In the genomic region with DNA sequence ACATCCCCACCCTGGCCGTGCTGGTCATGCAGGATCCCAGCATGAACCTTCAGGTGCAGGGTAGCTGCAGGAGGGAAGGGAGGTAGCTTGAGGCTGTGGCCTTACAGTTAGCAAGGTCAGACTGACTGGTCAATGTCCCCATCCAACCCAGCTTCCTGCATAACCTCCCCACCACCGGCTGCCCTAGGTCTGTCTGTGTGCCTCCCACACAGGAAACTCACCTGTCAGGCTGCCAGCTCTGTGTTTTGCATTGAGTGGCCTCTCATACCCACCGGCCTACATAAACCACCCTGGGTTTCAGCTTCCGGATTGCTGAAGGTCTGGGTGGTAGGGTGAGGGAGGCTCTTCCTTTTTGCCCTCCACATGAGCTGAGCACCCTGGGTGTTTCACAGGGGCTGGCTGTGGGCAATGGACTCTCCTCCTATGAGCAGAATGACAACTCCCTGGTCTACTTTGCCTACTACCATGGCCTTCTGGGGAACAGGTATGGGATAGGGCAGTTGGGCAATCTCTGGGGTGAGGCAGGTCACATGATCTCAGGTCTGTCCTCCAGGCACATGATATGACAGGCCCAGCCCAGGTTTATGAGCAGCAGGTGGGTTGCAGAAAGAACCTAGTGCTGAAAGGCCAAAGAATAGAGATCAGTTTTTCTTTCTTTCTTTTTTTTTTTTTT, we compare ENCODE assay signal across 12 cellular contexts. TPM values are rescaled to one million over a fixed set of nuclear protein-coding genes. Genes with fewer than 3 reads are reported as not detected.
DNase-seq lines count a peak whose midpoint lies in the region; ATAC-seq, FAIRE-seq and TF ChIP-seq lines count a peak whose summit lies in the region.
"Had no signal": no experiment of that assay in that cellular context is flagged by ENCODE, and none has a peak within 500 bp of the region (broad histone marks: within the 10 kb centered on the region; RNA-seq: fewer than 3 reads in every experiment).

No MANE protein-coding gene starts in this region.

- H3K9ac ChIP-seq in MM.1S (ENCODE audit: low read length) = peak overlapping the region; percentile 30; the same call in 1 of the 2 replicates
- no peak overlapping the region for H3K9ac ChIP-seq in GM12878 (ENCODE audit: control insufficient read depth, insufficient read depth, low read length)
- H3K9ac ChIP-seq: KMS-11 had no signal

- no peaks in the 10 kb centered on the region for H3K9me2 ChIP-seq in MM.1S (replicated peaks; ENCODE audit: insufficient read depth, low read length)

- BruUV-seq in Caco-2 (replicated peaks; lab: Mats Ljungman, UMichigan) (no TSS peak), GM12878 (replicated peaks; lab: Mats Ljungman, UMichigan) (TSS peak; percentile 56)

- no peaks in the 10 kb centered on the region for H3K9me3 Mint-ChIP-seq in Caco-2 (ENCODE audit: unreplicated experiment)
- H3K9me3 Mint-ChIP-seq in naive thymus-derived CD8-positive, alpha-beta T cell = no peaks in the 10 kb centered on the region

- CTCF ChIA-PET in Caco-2 (lab: Charles Lee) = interaction anchor here (1.4 to 4.3 kb wide), 4 partner anchors 12 to 77 kb away, joined by 3 to 49 read pairs (median 20); partner anchors contain the start of genes PCIF1 and ZSWIM1
- CTCF ChIA-PET in GM12878 (lab: Yijun Ruan, JAX) = interaction anchor here (1.0 to 1.2 kb wide), 2 partner anchors 68 to 77 kb away, joined by 3 to 4 read pairs; no protein-coding TSS in a partner anchor

- H3K79me2 ChIP-seq in MM.1S (ENCODE audit: low read length) = peaks cover 18% of the 10 kb centered on the region
- peaks cover 4% of the 10 kb centered on the region for H3K79me2 ChIP-seq in GM12878 (ENCODE audit: control insufficient read depth, insufficient read depth, low read length)

- H3K4me1 ChIP-seq in Caco-2 (peaks cover 8% of the 10 kb centered on the region), MM.1S (ENCODE audit: low read length) (peaks cover 14% of the 10 kb centered on the region), GM12878 (ENCODE audit: control insufficient read depth, insufficient read depth, low read length) (peaks cover 22% of the 10 kb centered on the region), HAP-1 (peaks cover 15% of the 10 kb centered on the region)

- WGBS in GM12878 (ENCODE audit: insufficient coverage, insufficient replicate concordance, low lambda C conversion rate, missing lambda C conversion rate) = 2% methylated on average over 4 of the region's 4 CpGs

- no peaks in the 10 kb centered on the region for H3K27me3 Mint-ChIP-seq in Caco-2 (ENCODE audit: insufficient read depth, unreplicated experiment)
- no peaks in the 10 kb centered on the region for H3K27me3 Mint-ChIP-seq in naive thymus-derived CD8-positive, alpha-beta T cell

- no peak for TF ChIP-seq EP300 in GM12878 (IDR thresholded peaks at IDR 0.05; ENCODE audit: borderline replicate concordance in 1 of 2, control insufficient read depth in 1 of 2, low read depth in 2 of 2, low read length in 2 of 2)

- peaks cover 21% of the 10 kb centered on the region for H3F3A ChIP-seq in MM.1S (ENCODE audit: insufficient read depth, low read length)

- H3K27me3 ChIP-seq in Caco-2 (replicated peaks; ENCODE audit: control insufficient read depth, insufficient read depth, low read length) = no peaks in the 10 kb centered on the region
- no peaks in the 10 kb centered on the region for H3K27me3 ChIP-seq in MM.1S (replicated peaks; ENCODE audit: insufficient read depth, low read length)
- H3K27me3 ChIP-seq in GM12878 (replicated peaks in 1 of 2; ENCODE audit: control insufficient read depth in 2 of 2, insufficient read depth in 2 of 2, low read length in 1 of 2) = no peaks in the 10 kb centered on the region
- no peaks in the 10 kb centered on the region for H3K27me3 ChIP-seq in HAP-1 (ENCODE audit: low read depth)
- H3K27me3 ChIP-seq: cardiac muscle cell, ovary had no signal

- H3K27ac ChIP-seq in MM.1S (ENCODE audit: low read length) = peak overlapping the region; percentile 71
- H3K27ac ChIP-seq in GM12878 (ENCODE audit: control insufficient read depth, insufficient read depth) = no peak overlapping the region
- H3K27ac ChIP-seq: cardiac muscle cell, KMS-11 had no signal

- peaks cover 13% of the 10 kb centered on the region for H3K36me3 ChIP-seq in Caco-2 (ENCODE audit: control insufficient read depth, insufficient read depth, low read length)
- H3K36me3 ChIP-seq in MM.1S (replicated peaks; ENCODE audit: insufficient read depth, low read length) = no peaks in the 10 kb centered on the region
- H3K36me3 ChIP-seq in GM12878 (ENCODE audit: control insufficient read depth in 2 of 2, insufficient read depth in 2 of 2, low read length in 1 of 2) = peaks cover 0 to 4% of the 10 kb centered on the region in 2 experiments; a peak in 2 of 4 replicates
- H3K36me3 ChIP-seq in HAP-1 (replicated peaks) = peaks cover 15% of the 10 kb centered on the region
- H3K36me3 ChIP-seq: ovary had no signal

- RAD21 ChIA-PET in GM12878 (lab: Charles Lee; ENCODE audit: unreplicated experiment) = interaction anchor here (3.4 kb wide), 1 partner anchor 18 kb away, joined by 13 read pairs; no protein-coding TSS in a partner anchor

- H3K4me1 Mint-ChIP-seq in Caco-2 (ENCODE audit: low read depth, unreplicated experiment) = peaks cover 36% of the 10 kb centered on the region
- peaks cover 13 to 40% (median 39%) of the 10 kb centered on the region in 4 donors for H3K4me1 Mint-ChIP-seq in naive thymus-derived CD8-positive, alpha-beta T cell

- peak overlapping the region; percentile 95 for H3K4me3 Mint-ChIP-seq in Caco-2 (ENCODE audit: unreplicated experiment)
- H3K4me3 Mint-ChIP-seq in naive thymus-derived CD8-positive, alpha-beta T cell = peak overlapping the region; percentile 92 to 96 (median 94)

- TF ChIP-seq POLR2A in GM12878 (IDR thresholded peaks at IDR 0.05; ENCODE audit: low read depth, low read length) = 0 out of 2 replicates have a peak, but pooled peaks have one; percentile 14

- H4K20me1 ChIP-seq in MM.1S (ENCODE audit: insufficient read depth, low read length) (no peaks in the 10 kb centered on the region), GM12878 (ENCODE audit: control insufficient read depth, insufficient read depth) (no peaks in the 10 kb centered on the region)

- intact Hi-C loops in Caco-2 (cut with micrococcal nuclease; ENCODE audit: unreplicated experiment) = loop anchor here (5.0 kb wide), 1 partner anchor 81 kb away; the partner anchor contains the start of gene UBE2C
- intact Hi-C loops in GM12878 (cut with micrococcal nuclease; ENCODE audit: unreplicated experiment) = loop anchor here (5.0 kb wide), 1 partner anchor 79 kb away; the partner anchor contains the start of gene ZNF335

- TF ChIP-seq CTCF in Caco-2 (IDR thresholded peaks at IDR 0.05; ENCODE audit: insufficient read depth in 1 of 2, low read depth in 1 of 2, low read length in 1 of 2, severe bottlenecking in 1 of 2, unreplicated experiment in 1 of 2) (no peak), MM.1S (IDR thresholded peaks at IDR 0.05; ENCODE audit: low read length) (no peak), GM12878 (IDR thresholded peaks at IDR 0.05 in 2 of 3, conservative IDR thresholded peaks at IDR 0.05 in 1 of 3; ENCODE audit: control insufficient read depth in 2 of 3, extremely low read depth in 1 of 3, insufficient read depth in 1 of 3, low read depth in 3 of 3, low read length in 3 of 3) (no peak)

- FAIRE-seq in GM12878 (lab: Jason Lieb, UNC) = no peak

- no peak for TF ChIP-seq RAD21 in GM12878 (IDR thresholded peaks at IDR 0.05; ENCODE audit: insufficient read depth, low read depth, low read length)

- peak overlapping the region; percentile 25 for H2AFZ ChIP-seq in MM.1S (ENCODE audit: low read length)
- H2AFZ ChIP-seq in GM12878 (ENCODE audit: control insufficient read depth, low read depth, low read length) = no peak overlapping the region

- SMC1A ChIA-PET in GM12878 (lab: Charles Lee; ENCODE audit: uncharacterized antibody, unreplicated experiment) = interaction anchor here (1.2 to 2.8 kb wide), 3 partner anchors 18 to 78 kb away, joined by 3 to 12 read pairs (median 3); partner anchors contain the start of gene PLTP

- no peaks in the 10 kb centered on the region for H3K9me3 ChIP-seq in Caco-2
- H3K9me3 ChIP-seq in MM.1S (replicated peaks; ENCODE audit: insufficient read depth, low read length) = no peaks in the 10 kb centered on the region
- H3K9me3 ChIP-seq in GM12878 (replicated peaks; ENCODE audit: control insufficient read depth, insufficient read depth, low read length) = no peaks in the 10 kb centered on the region
- no peaks in the 10 kb centered on the region for H3K9me3 ChIP-seq in HAP-1
- H3K9me3 ChIP-seq: ovary had no signal

- in situ Hi-C loops in GM12878 (cut with MboI) = no loop called here
- in situ Hi-C loops in HAP-1 (cut with MboI; ENCODE audit: low sequenced_read_pairs) = no loop called here

- peaks cover 75% of the 10 kb centered on the region for H3K36me3 Mint-ChIP-seq in Caco-2 (ENCODE audit: insufficient read depth, unreplicated experiment)
- H3K36me3 Mint-ChIP-seq in naive thymus-derived CD8-positive, alpha-beta T cell = peaks cover 0 to 33% (median 9%) of the 10 kb centered on the region in 3 donors

- POLR2A ChIA-PET in Caco-2 (lab: Charles Lee) (interaction anchor here (3.1 to 3.2 kb wide), 2 partner anchors 12 to 41 kb away, joined by 34 to 53 read pairs; partner anchors contain the start of genes PCIF1 and ZSWIM1), GM12878 (lab: Charles Lee) (interaction anchor here (0.6 to 2.4 kb wide), 4 partner anchors 10 to 77 kb away, joined by 3 to 9 read pairs (median 3); no protein-coding TSS in a partner anchor)
- POLR2A ChIA-PET in naive thymus-derived CD8-positive, alpha-beta T cell (lab: Charles Lee) = interaction anchor here (0.8 to 7.4 kb wide), 7 partner anchors 10 to 79 kb away, joined by 3 to 120 read pairs (median 5); partner anchors contain the start of genes ACOT8, PCIF1, ZNF335 and ZSWIM1

- peak overlapping the region; percentile 95 for H3K27ac Mint-ChIP-seq in Caco-2 (ENCODE audit: unreplicated experiment)
- peak overlapping the region; percentile 19 to 96 (median 84) for H3K27ac Mint-ChIP-seq in naive thymus-derived CD8-positive, alpha-beta T cell

- H3K4me3 ChIP-seq in Caco-2 (ENCODE audit: low read depth, low read length) = no peak overlapping the region
- peak overlapping the region; percentile 80; the same call in 1 of the 2 replicates for H3K4me3 ChIP-seq in MM.1S (ENCODE audit: low read length)
- no peak overlapping the region for H3K4me3 ChIP-seq in GM12878
- no peak overlapping the region for H3K4me3 ChIP-seq in HAP-1
- H3K4me3 ChIP-seq: ovary had no signal

- DNase-seq in Caco-2 = peak in 1 of 2 experiments; percentile 44
- peak; percentile 69 for DNase-seq in MM.1S
- no peak for DNase-seq in GM12878 (ENCODE audit: low read depth, low spot score)
- DNase-seq in naive thymus-derived CD8-positive, alpha-beta T cell = no peak
- no peak for DNase-seq in NCI-H2107 treated with DMSO at 0.1 percent for 48 hours (lab: John Stamatoyannopoulos, UW; ENCODE audit: unreplicated experiment)
- no peak for DNase-seq in HAP-1 (ENCODE audit: low spot score in 2 of 2)
- no peak for DNase-seq in stimulated activated CD4-positive, alpha-beta T cell treated with anti-CD3 and anti-CD28 coated beads, Interleukin-1b, Interleukin-23, amount 100 ng/mL, for 48 hours
- DNase-seq: hippocampal formation had no signal

- ATAC-seq in GM12878 (no peak), HG02759 (IDR thresholded peaks at IDR 0.05; ENCODE audit: unreplicated experiment) (no peak)
- ATAC-seq in naive thymus-derived CD8-positive, alpha-beta T cell = no peak

- H3K4me2 ChIP-seq in MM.1S (ENCODE audit: low read depth, low read length) (peak overlapping the region; percentile 98), GM12878 (ENCODE audit: control insufficient read depth, insufficient read depth) (no peak overlapping the region)

RNA-seq across cellular contexts. Expression of gene CTSA, which starts 1.8 kb away (rescaled TPM):
- total RNA-seq in Caco-2 (2022) (282 and 294 TPM in 2 replicates), GM12878 (2014; rRNA removed) (21.6 and 29.1 TPM in 2 replicates), GM12878 (2014; rRNA removed; fragmentation: Illumina TruSeq; extraction: Trizol) (19.5 and 21.7 TPM in 2 replicates), GM12878 (2021) (41.5 and 42.1 TPM in 2 replicates)
- total RNA-seq in GM12878 (2013; cell fraction: nucleolus; rRNA removed) = 84.3 and 84.6 TPM in 2 replicates
- polyA plus RNA-seq in GM12878 (2011; ENCODE audit: low read depth) = 20.7 TPM
- polyA plus RNA-seq in GM12878 (2011; rRNA removed) (16.3 and 30.3 TPM in 2 replicates), GM12878 (2014; fragmentation: Illumina TruSeq; extraction: Trizol) (37.9 and 47.1 TPM in 2 replicates), GM12878 (2014; fragmentation: Nextera tagmentation; extraction: Ambion mirVana) (1 to 10 TPM; 7.1 to 8.6 TPM), GM12878 (2014; rRNA removed) (42.2 and 44.1 TPM in 2 replicates), GM12878 (2016; fragmentation: Nextera tagmentation; extraction: Ambion mirVana) (10 to 100 TPM; 61.0 to 67.0 TPM)
- 50.5 and 59.5 TPM in 2 replicates for polyA plus RNA-seq in GM12878 (2011; cell fraction: cytosol; rRNA removed)
- polyA plus RNA-seq in GM12878 (2011; cell fraction: nucleus; rRNA removed) = 150 and 165 TPM in 2 replicates
- 37.9 and 40.3 TPM in 2 replicates for polyA plus RNA-seq in GM12878 (2012)
- 50.5 and 51.0 TPM in 2 replicates for polyA minus RNA-seq in GM12878 (2011; rRNA and poly(A)+ RNA removed)
- polyA minus RNA-seq in GM12878 (2011; cell fraction: cytosol; rRNA and poly(A)+ RNA removed) = 19.1 and 22.4 TPM in 2 replicates
- polyA minus RNA-seq in GM12878 (2011; cell fraction: nucleus; rRNA and poly(A)+ RNA removed) = 56.5 and 84.8 TPM in 2 replicates
- total RNA-seq in naive thymus-derived CD8-positive, alpha-beta T cell = 10 to 100 TPM; 79.1 to 82.7 TPM
- 100 to 1,000 TPM in 1 of 3 donors, 10 to 100 TPM in 2; 79.5 to 128 (median 90.5) TPM for polyA plus RNA-seq in naive thymus-derived CD8-positive, alpha-beta T cell

RNA-seq across cellular contexts. Expression of gene NEURL2, which starts 2.0 kb away (rescaled TPM):
- 12.6 TPM in 2 replicates for total RNA-seq in Caco-2 (2022)
- total RNA-seq in GM12878 (2013; cell fraction: nucleolus; rRNA removed) = 9.5 and 9.7 TPM in 2 replicates
- total RNA-seq in GM12878 (2014; rRNA removed) = 5.8 and 7.0 TPM in 2 replicates
- 1.2 TPM in 2 replicates for total RNA-seq in GM12878 (2014; rRNA removed; fragmentation: Illumina TruSeq; extraction: Trizol)
- total RNA-seq in GM12878 (2021) = 4.7 and 5.7 TPM in 2 replicates
- polyA plus RNA-seq in GM12878 (2011; ENCODE audit: low read depth) = 0.46 TPM
- 0.42 and 0.53 TPM in 2 replicates for polyA plus RNA-seq in GM12878 (2011; rRNA removed)
- 1.3 and 2.1 TPM in 2 replicates for polyA plus RNA-seq in GM12878 (2011; cell fraction: cytosol; rRNA removed)
- 2.0 and 2.8 TPM in 2 replicates for polyA plus RNA-seq in GM12878 (2011; cell fraction: nucleus; rRNA removed)
- polyA plus RNA-seq in GM12878 (2012) = 2.4 and 3.4 TPM in 2 replicates
- 1.0 TPM in 1 of 2 replicates, not detected in the other for polyA plus RNA-seq in GM12878 (2014; fragmentation: Illumina TruSeq; extraction: Trizol)
- polyA plus RNA-seq in GM12878 (2014; fragmentation: Nextera tagmentation; extraction: Ambion mirVana) = 1 to 10 TPM in 1 of 2 experiments, under 1 TPM in 1; 0.97 to 1.8 TPM
- polyA plus RNA-seq in GM12878 (2014; rRNA removed) = 6.5 and 6.9 TPM in 2 replicates
- 1 to 10 TPM; 3.7 to 4.1 TPM for polyA plus RNA-seq in GM12878 (2016; fragmentation: Nextera tagmentation; extraction: Ambion mirVana)
- polyA minus RNA-seq in GM12878 (2011; rRNA and poly(A)+ RNA removed) = 0.22 and 2.3 TPM in 2 replicates
- 1.1 and 1.9 TPM in 2 replicates for polyA minus RNA-seq in GM12878 (2011; cell fraction: cytosol; rRNA and poly(A)+ RNA removed)
- 2.4 and 5.9 TPM in 2 replicates for polyA minus RNA-seq in GM12878 (2011; cell fraction: nucleus; rRNA and poly(A)+ RNA removed)
- 1 to 10 TPM; 5.0 to 5.9 TPM for total RNA-seq in naive thymus-derived CD8-positive, alpha-beta T cell
- polyA plus RNA-seq in naive thymus-derived CD8-positive, alpha-beta T cell = 1 to 10 TPM in 2 of 3 donors, under 1 TPM in 1; 0.53 to 2.2 (median 1.8) TPM

RNA-seq across cellular contexts. Expression of gene SPATA25, which starts 5.5 kb away (rescaled TPM):
- total RNA-seq in Caco-2 (2022) = 6.7 and 7.3 TPM in 2 replicates
- 4.5 and 5.3 TPM in 2 replicates for total RNA-seq in GM12878 (2013; cell fraction: nucleolus; rRNA removed)
- 2.9 TPM in 2 replicates for total RNA-seq in GM12878 (2014; rRNA removed)
- 1.3 and 1.5 TPM in 2 replicates for total RNA-seq in GM12878 (2014; rRNA removed; fragmentation: Illumina TruSeq; extraction: Trizol)
- total RNA-seq in GM12878 (2021) = 1.0 and 2.4 TPM in 2 replicates
- polyA plus RNA-seq in GM12878 (2011; ENCODE audit: low read depth) = not detected
- 0.16 and 0.34 TPM in 2 replicates for polyA plus RNA-seq in GM12878 (2011; rRNA removed)
- polyA plus RNA-seq in GM12878 (2011; cell fraction: cytosol; rRNA removed) = 0.45 and 0.64 TPM in 2 replicates
- 1.3 and 2.1 TPM in 2 replicates for polyA plus RNA-seq in GM12878 (2011; cell fraction: nucleus; rRNA removed)
- polyA plus RNA-seq in GM12878 (2012) = 0.31 and 0.77 TPM in 2 replicates
- polyA plus RNA-seq in GM12878 (2014; fragmentation: Illumina TruSeq; extraction: Trizol) = 0.47 and 0.62 TPM in 2 replicates
- not detected for polyA plus RNA-seq in GM12878 (2014; fragmentation: Nextera tagmentation; extraction: Ambion mirVana)
- 2.4 and 3.4 TPM in 2 replicates for polyA plus RNA-seq in GM12878 (2014; rRNA removed)
- polyA plus RNA-seq in GM12878 (2016; fragmentation: Nextera tagmentation; extraction: Ambion mirVana) = under 1 TPM in 1 of 2 experiments, not detected in 1; 0.28 TPM
- polyA minus RNA-seq in GM12878 (2011; rRNA and poly(A)+ RNA removed) = 0.82 TPM in 1 of 2 replicates, not detected in the other
- polyA minus RNA-seq in GM12878 (2011; cell fraction: cytosol; rRNA and poly(A)+ RNA removed) = not detected in 2 replicates
- 1.7 and 3.2 TPM in 2 replicates for polyA minus RNA-seq in GM12878 (2011; cell fraction: nucleus; rRNA and poly(A)+ RNA removed)
- 1 to 10 TPM; 4.1 to 4.8 TPM for total RNA-seq in naive thymus-derived CD8-positive, alpha-beta T cell
- under 1 TPM in 2 of 3 donors, not detected in 1; 0.24 to 0.42 TPM for polyA plus RNA-seq in naive thymus-derived CD8-positive, alpha-beta T cell

RNA-seq across cellular contexts. Expression of gene ZSWIM1, which starts 11.9 kb away (rescaled TPM):
- total RNA-seq in Caco-2 (2022) (24.8 and 27.3 TPM in 2 replicates), GM12878 (2014; rRNA removed) (14.2 and 16.0 TPM in 2 replicates), GM12878 (2014; rRNA removed; fragmentation: Illumina TruSeq; extraction: Trizol) (7.1 and 7.7 TPM in 2 replicates), GM12878 (2021) (9.9 and 10.6 TPM in 2 replicates)
- total RNA-seq in GM12878 (2013; cell fraction: nucleolus; rRNA removed) = 13.7 and 13.8 TPM in 2 replicates
- polyA plus RNA-seq in GM12878 (2011; ENCODE audit: low read depth) = 6.0 TPM
- polyA plus RNA-seq in GM12878 (2011; rRNA removed) (4.2 and 7.7 TPM in 2 replicates), GM12878 (2014; fragmentation: Illumina TruSeq; extraction: Trizol) (6.8 and 10.5 TPM in 2 replicates), GM12878 (2014; fragmentation: Nextera tagmentation; extraction: Ambion mirVana) (1 to 10 TPM; 2.4 to 2.5 TPM), GM12878 (2014; rRNA removed) (9.4 and 10.1 TPM in 2 replicates), GM12878 (2016; fragmentation: Nextera tagmentation; extraction: Ambion mirVana) (1 to 10 TPM; 9.7 to 9.9 TPM)
- 9.9 and 10.8 TPM in 2 replicates for polyA plus RNA-seq in GM12878 (2011; cell fraction: cytosol; rRNA removed)
- 11.5 and 12.7 TPM in 2 replicates for polyA plus RNA-seq in GM12878 (2011; cell fraction: nucleus; rRNA removed)
- 8.1 and 9.9 TPM in 2 replicates for polyA plus RNA-seq in GM12878 (2012)
- polyA minus RNA-seq in GM12878 (2011; rRNA and poly(A)+ RNA removed) = 18.4 and 23.4 TPM in 2 replicates
- polyA minus RNA-seq in GM12878 (2011; cell fraction: cytosol; rRNA and poly(A)+ RNA removed) = 6.8 and 7.5 TPM in 2 replicates
- polyA minus RNA-seq in GM12878 (2011; cell fraction: nucleus; rRNA and poly(A)+ RNA removed) = 6.0 and 11.6 TPM in 2 replicates
- total RNA-seq in naive thymus-derived CD8-positive, alpha-beta T cell = 10 to 100 TPM; 16.5 to 17.6 TPM
- 1 to 10 TPM in 2 of 3 donors, under 1 TPM in 1; 0.96 to 9.8 (median 1.7) TPM for polyA plus RNA-seq in naive thymus-derived CD8-positive, alpha-beta T cell

RNA-seq across cellular contexts. Expression of gene PLTP, which starts 19.0 kb away (rescaled TPM):
- total RNA-seq in Caco-2 (2022) (39.6 and 42.6 TPM in 2 replicates), GM12878 (2014; rRNA removed) (9.2 and 10.6 TPM in 2 replicates), GM12878 (2014; rRNA removed; fragmentation: Illumina TruSeq; extraction: Trizol) (4.0 and 4.1 TPM in 2 replicates), GM12878 (2021) (9.7 and 10.8 TPM in 2 replicates)
- total RNA-seq in GM12878 (2013; cell fraction: nucleolus; rRNA removed) = 14.6 and 15.7 TPM in 2 replicates
- polyA plus RNA-seq in GM12878 (2011; ENCODE audit: low read depth) = 5.7 TPM
- polyA plus RNA-seq in GM12878 (2011; rRNA removed) (3.1 and 4.9 TPM in 2 replicates), GM12878 (2014; fragmentation: Illumina TruSeq; extraction: Trizol) (2.6 and 6.1 TPM in 2 replicates), GM12878 (2014; fragmentation: Nextera tagmentation; extraction: Ambion mirVana) (1 to 10 TPM; 1.6 TPM), GM12878 (2014; rRNA removed) (9.1 and 9.9 TPM in 2 replicates), GM12878 (2016; fragmentation: Nextera tagmentation; extraction: Ambion mirVana) (10 to 100 TPM; 12.4 to 17.0 TPM)
- polyA plus RNA-seq in GM12878 (2011; cell fraction: cytosol; rRNA removed) = 8.8 and 9.1 TPM in 2 replicates
- 4.1 and 4.6 TPM in 2 replicates for polyA plus RNA-seq in GM12878 (2011; cell fraction: nucleus; rRNA removed)
- polyA plus RNA-seq in GM12878 (2012) = 11.3 and 16.6 TPM in 2 replicates
- polyA minus RNA-seq in GM12878 (2011; rRNA and poly(A)+ RNA removed) = 2.6 and 6.4 TPM in 2 replicates
- polyA minus RNA-seq in GM12878 (2011; cell fraction: cytosol; rRNA and poly(A)+ RNA removed) = 0.62 and 0.94 TPM in 2 replicates
- polyA minus RNA-seq in GM12878 (2011; cell fraction: nucleus; rRNA and poly(A)+ RNA removed) = 0.77 and 1.5 TPM in 2 replicates
- total RNA-seq in naive thymus-derived CD8-positive, alpha-beta T cell = under 1 TPM in 1 of 2 experiments, not detected in 1; 0.27 TPM
- polyA plus RNA-seq in naive thymus-derived CD8-positive, alpha-beta T cell = 1 to 10 TPM in 1 of 3 donors, under 1 TPM in 2; 0.18 to 2.2 (median 0.68) TPM
